Comparison of ENCODE assay signal across 2 cellular contexts in genomic region chr6:161949531-161949930, GRCh38.
TF ChIP-seq lines count a peak whose summit lies in the region.

No MANE protein-coding gene starts in this region.

TF ChIP-seq in GM23338, 12 proteins besides CTCF, POLR2A, EP300 and RAD21 (continued from another document):
- TF ChIP-seq, protein P1, sequence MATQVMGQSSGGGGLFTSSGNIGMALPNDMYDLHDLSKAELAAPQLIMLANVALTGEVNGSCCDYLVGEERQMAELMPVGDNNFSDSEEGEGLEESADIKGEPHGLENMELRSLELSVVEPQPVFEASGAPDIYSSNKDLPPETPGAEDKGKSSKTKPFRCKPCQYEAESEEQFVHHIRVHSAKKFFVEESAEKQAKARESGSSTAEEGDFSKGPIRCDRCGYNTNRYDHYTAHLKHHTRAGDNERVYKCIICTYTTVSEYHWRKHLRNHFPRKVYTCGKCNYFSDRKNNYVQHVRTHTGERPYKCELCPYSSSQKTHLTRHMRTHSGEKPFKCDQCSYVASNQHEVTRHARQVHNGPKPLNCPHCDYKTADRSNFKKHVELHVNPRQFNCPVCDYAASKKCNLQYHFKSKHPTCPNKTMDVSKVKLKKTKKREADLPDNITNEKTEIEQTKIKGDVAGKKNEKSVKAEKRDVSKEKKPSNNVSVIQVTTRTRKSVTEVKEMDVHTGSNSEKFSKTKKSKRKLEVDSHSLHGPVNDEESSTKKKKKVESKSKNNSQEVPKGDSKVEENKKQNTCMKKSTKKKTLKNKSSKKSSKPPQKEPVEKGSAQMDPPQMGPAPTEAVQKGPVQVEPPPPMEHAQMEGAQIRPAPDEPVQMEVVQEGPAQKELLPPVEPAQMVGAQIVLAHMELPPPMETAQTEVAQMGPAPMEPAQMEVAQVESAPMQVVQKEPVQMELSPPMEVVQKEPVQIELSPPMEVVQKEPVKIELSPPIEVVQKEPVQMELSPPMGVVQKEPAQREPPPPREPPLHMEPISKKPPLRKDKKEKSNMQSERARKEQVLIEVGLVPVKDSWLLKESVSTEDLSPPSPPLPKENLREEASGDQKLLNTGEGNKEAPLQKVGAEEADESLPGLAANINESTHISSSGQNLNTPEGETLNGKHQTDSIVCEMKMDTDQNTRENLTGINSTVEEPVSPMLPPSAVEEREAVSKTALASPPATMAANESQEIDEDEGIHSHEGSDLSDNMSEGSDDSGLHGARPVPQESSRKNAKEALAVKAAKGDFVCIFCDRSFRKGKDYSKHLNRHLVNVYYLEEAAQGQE (IDR thresholded peaks at IDR 0.05; ENCODE audit: unreplicated experiment): no peak
- TF ChIP-seq EZH2 (IDR thresholded peaks at IDR 0.05; ENCODE audit: low read depth, unreplicated experiment): no peak

TF ChIP-seq in HepG2, 621 proteins besides CTCF, POLR2A, EP300 and RAD21 (continued from another document):
- no peak for TF ChIP-seq ZNF646 (CRISPR knock-in tag; IDR thresholded peaks at IDR 0.05)
- TF ChIP-seq MAX (IDR thresholded peaks at IDR 0.05): no peak
- TF ChIP-seq, protein P2, sequence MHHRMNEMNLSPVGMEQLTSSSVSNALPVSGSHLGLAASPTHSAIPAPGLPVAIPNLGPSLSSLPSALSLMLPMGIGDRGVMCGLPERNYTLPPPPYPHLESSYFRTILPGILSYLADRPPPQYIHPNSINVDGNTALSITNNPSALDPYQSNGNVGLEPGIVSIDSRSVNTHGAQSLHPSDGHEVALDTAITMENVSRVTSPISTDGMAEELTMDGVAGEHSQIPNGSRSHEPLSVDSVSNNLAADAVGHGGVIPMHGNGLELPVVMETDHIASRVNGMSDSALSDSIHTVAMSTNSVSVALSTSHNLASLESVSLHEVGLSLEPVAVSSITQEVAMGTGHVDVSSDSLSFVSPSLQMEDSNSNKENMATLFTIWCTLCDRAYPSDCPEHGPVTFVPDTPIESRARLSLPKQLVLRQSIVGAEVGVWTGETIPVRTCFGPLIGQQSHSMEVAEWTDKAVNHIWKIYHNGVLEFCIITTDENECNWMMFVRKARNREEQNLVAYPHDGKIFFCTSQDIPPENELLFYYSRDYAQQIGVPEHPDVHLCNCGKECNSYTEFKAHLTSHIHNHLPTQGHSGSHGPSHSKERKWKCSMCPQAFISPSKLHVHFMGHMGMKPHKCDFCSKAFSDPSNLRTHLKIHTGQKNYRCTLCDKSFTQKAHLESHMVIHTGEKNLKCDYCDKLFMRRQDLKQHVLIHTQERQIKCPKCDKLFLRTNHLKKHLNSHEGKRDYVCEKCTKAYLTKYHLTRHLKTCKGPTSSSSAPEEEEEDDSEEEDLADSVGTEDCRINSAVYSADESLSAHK (CRISPR knock-in tag; IDR thresholded peaks at IDR 0.05; ENCODE audit: borderline replicate concordance): no peak
- no peak for TF ChIP-seq HNF1B (CRISPR knock-in tag; IDR thresholded peaks at IDR 0.05)
TF ChIP-seq in HepG2: peak in this region for 0.
